11 cellular contexts compared by ENCODE assay signal in genomic region chr7:24982917-24983316, GRCh38. TPM values are rescaled to one million over a fixed set of nuclear protein-coding genes. Genes with fewer than 3 reads are reported as not detected.
DNase-seq lines count a peak whose midpoint lies in the region; ATAC-seq and TF ChIP-seq lines count a peak whose summit lies in the region.
"Had no signal": no experiment of that assay in that cellular context is flagged by ENCODE, and none has a peak within 500 bp of the region (broad histone marks: within the 10 kb centered on the region; RNA-seq: fewer than 3 reads in every experiment).

No MANE protein-coding gene starts in this region.

- H2BK5ac ChIP-seq in mesendoderm (ENCODE audit: low read length), result no peak overlapping the region

- H3K79me1 ChIP-seq in mesendoderm (ENCODE audit: low read length), result peaks cover 6% of the 10 kb centered on the region

- no peak overlapping the region for H3K18ac ChIP-seq in mesendoderm (ENCODE audit: low read length)

- H3K4me2 ChIP-seq in mesendoderm (ENCODE audit: low read length), result no peak overlapping the region

- H3K4ac ChIP-seq in mesendoderm (ENCODE audit: low read depth, low read length), result no peak overlapping the region

- H3K9ac ChIP-seq in mesendoderm (ENCODE audit: low read length), result no peak overlapping the region

- H3K56ac ChIP-seq in mesendoderm (ENCODE audit: low read length), result no peak overlapping the region

- no peak overlapping the region for H3K27ac ChIP-seq in mesendoderm (ENCODE audit: low read depth, low read length)
- H3K27ac ChIP-seq: thoracic aorta had no signal

- no peak overlapping the region for H4K8ac ChIP-seq in mesendoderm (ENCODE audit: low read depth, low read length)

- TF ChIP-seq CTCF in GM20000 (IDR thresholded peaks at IDR 0.05; ENCODE audit: extremely low read depth, missing control alignments), result peak; percentile 5

- H3K4me3 ChIP-seq in mesendoderm (ENCODE audit: low read length), result no peak overlapping the region
- no peak overlapping the region for H3K4me3 ChIP-seq in MG63

- no peak overlapping the region for H2AK5ac ChIP-seq in mesendoderm (ENCODE audit: low read length)

- WGBS in mesendoderm (ENCODE audit: extremely low coverage, insufficient coverage, low lambda C conversion rate), result no CpG with 5 or more reads among the region's 2 CpGs

- no peaks in the 10 kb centered on the region for H3K9me3 ChIP-seq in MG63
- H3K9me3 ChIP-seq: thoracic aorta had no signal

- H3K23ac ChIP-seq in mesendoderm (ENCODE audit: low read length), result no peak overlapping the region

- peak; percentile 64 for DNase-seq in DMS 273 (lab: John Stamatoyannopoulos, UW; ENCODE audit: unreplicated experiment)
- no peak for DNase-seq in DMS 273 treated with DMSO at 0.1 percent for 48 hours (lab: John Stamatoyannopoulos, UW)
- no peak for DNase-seq in GM20000 (ENCODE audit: low spot score)
- peak; percentile 45 for DNase-seq in SW480 (ENCODE audit: low spot score)
- peak; percentile 42 for DNase-seq in mesendoderm
- DNase-seq in MG63, result no peak
- DNase-seq in KG1 (lab: John Stamatoyannopoulos, UW), result no peak
- DNase-seq: hypothalamus; stimulated activated CD4-positive, alpha-beta T cell treated with anti-CD3 and anti-CD28 coated beads, Interleukin-2, amount 100 ng/mL, for 24 hours had no signal

- H2BK15ac ChIP-seq in mesendoderm (replicated peaks; ENCODE audit: low read depth), result no peak overlapping the region

- no peak overlapping the region for H2BK120ac ChIP-seq in mesendoderm (ENCODE audit: low read depth, low read length)

- H3K27me3 ChIP-seq in mesendoderm (ENCODE audit: insufficient read depth, low read length, poor library complexity) (peaks cover 11% of the 10 kb centered on the region), MG63 (no peaks in the 10 kb centered on the region)

- H4K5ac ChIP-seq in mesendoderm (ENCODE audit: low read length), result no peak overlapping the region

- H3K4me1 ChIP-seq in mesendoderm (ENCODE audit: control insufficient read depth, low read depth, low read length), result peaks cover 7% of the 10 kb centered on the region

- H3K36me3 ChIP-seq in mesendoderm (ENCODE audit: control insufficient read depth, insufficient read depth, low read length) (no peaks in the 10 kb centered on the region), MG63 (no peaks in the 10 kb centered on the region)
- H3K36me3 ChIP-seq: thoracic aorta had no signal

- no peak for ATAC-seq in GM21528 (IDR thresholded peaks at IDR 0.05; ENCODE audit: low FRiP score, unreplicated experiment)

- H3K79me2 ChIP-seq in mesendoderm (ENCODE audit: control insufficient read depth, insufficient read depth, low read length), result peaks cover 1% of the 10 kb centered on the region

RNA-seq across cellular contexts. Expression of gene OSBPL3, which starts 2.9 kb away (rescaled TPM):
- 4.9 TPM for polyA plus RNA-seq in mesendoderm (2013, experiment 1 of 2)
- polyA plus RNA-seq in mesendoderm (2013, experiment 2 of 2), result 5.7 TPM
- 2.3 and 5.6 TPM in 2 replicates for total RNA-seq in MG63 (2014; rRNA removed; shearing (Covaris generic); ENCODE audit: low replicate concordance)

Comparison
In these comparisons a context has a peak if more than half of its experiments do, and no peak if none do; other contexts are left out.
1. DNase-seq: peak in DMS 273 (single experiment), SW480 (single experiment) and mesendoderm (single experiment); none in DMS 273 treated with DMSO at 0.1 percent for 48 hours (single experiment), GM20000 (single experiment), MG63 (single experiment) and KG1 (single experiment).